26 cellular contexts compared by ENCODE assay signal in the genomic region with DNA sequence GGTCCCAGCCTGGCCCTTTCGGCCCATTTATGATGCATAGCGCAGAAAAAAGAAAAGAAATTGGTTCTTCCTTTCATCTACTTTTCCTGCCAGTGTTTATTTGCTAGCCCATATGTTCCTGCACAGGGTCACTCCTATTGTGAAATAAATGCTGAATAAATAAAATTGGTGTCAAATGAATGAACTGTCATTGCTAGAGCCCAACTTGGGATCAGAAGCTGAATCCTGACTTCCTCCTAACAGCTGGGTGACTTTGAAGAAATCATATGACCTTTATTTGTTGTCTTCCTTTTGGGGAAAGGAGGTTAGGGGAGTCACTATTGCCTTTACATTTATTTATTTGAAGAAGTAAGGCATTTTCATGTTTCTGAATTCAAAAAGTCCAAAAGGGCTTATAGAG.
"Had no signal": no experiment of that assay in that cellular context is flagged by ENCODE, and none has a peak within 500 bp of the region (broad histone marks: within the 10 kb centered on the region; RNA-seq: fewer than 3 reads in every experiment).

No MANE protein-coding gene starts in this region.

- H3K4me1 ChIP-seq: esophagus muscularis mucosa, pancreas, prostate gland had no signal

- H3K27me3 Mint-ChIP-seq: stimulated activated naive B cell treated with anti-CD40 and anti-IgM and Interleukin-4, amounts not matched to agents 10 μg/mL and 1 μg/mL and 100 μg/mL, for 72 hours had no signal

- H3K4me3 ChIP-seq: esophagus muscularis mucosa, pancreas, prostate gland, smooth muscle cell, tibial nerve had no signal

- H3K9me3 ChIP-seq: esophagus muscularis mucosa, pancreas, prostate gland, tibial nerve had no signal

- H3K9me3 Mint-ChIP-seq: activated CD4-positive, alpha-beta T cell treated with anti-CD3 and anti-CD28 coated beads, Interleukin-2, amount 10 ng/mL, durations not matched to agents 7 days and 5 days; activated naive CD4-positive, alpha-beta T cell treated with anti-CD3 and anti-CD28 coated beads, Interleukin-2, amount 50 U/mL, for 24 hours; activated naive CD8-positive, alpha-beta T cell treated with anti-CD3 and anti-CD28 coated beads, Interleukin-2, amount 50 U/mL, for 24 hours; activated T-helper 2 cell treated with anti-CD3 and anti-CD28 coated beads, Interferon-gamma antibody, Interleukin-2, Interleukin-4, amounts not matched to agents 10 μg/mL and 5 μg/mL and 100 μg/mL, durations not matched to agents 14 hours and 24 hours and 36 hours had no signal

- ATAC-seq: activated CD4-positive, CD25-positive, alpha-beta regulatory T cell treated with anti-CD3 and anti-CD28 coated beads, Interleukin-2, amount 50 U/mL, for 24 hours; activated CD8-positive, alpha-beta memory T cell treated with anti-CD3 and anti-CD28 coated beads, Interleukin-2, amount 10 ng/mL, durations not matched to agents 7 days and 5 days; activated CD8-positive, alpha-beta T cell treated with anti-CD3 and anti-CD28 coated beads, Interleukin-2, amount 10 ng/mL, durations not matched to agents 7 days and 5 days; activated naive CD8-positive, alpha-beta T cell treated with anti-CD3 and anti-CD28 coated beads, Interleukin-2, amount 50 U/mL, for 24 hours; left ventricle myocardium superior; stimulated activated naive B cell treated with anti-CD40 and anti-IgM and Interleukin-4, amounts not matched to agents 10 μg/mL and 1 μg/mL and 100 μg/mL, for 72 hours had no signal

- H3K36me3 Mint-ChIP-seq: activated CD8-positive, alpha-beta memory T cell treated with anti-CD3 and anti-CD28 coated beads, Interleukin-2, amount 10 ng/mL, durations not matched to agents 7 days and 5 days; activated naive CD4-positive, alpha-beta T cell treated with anti-CD3 and anti-CD28 coated beads, Interleukin-2, amount 50 U/mL, for 24 hours had no signal

- H3K27ac ChIP-seq: esophagus muscularis mucosa, pancreas, prostate gland, tibial nerve, WERI-Rb-1 had no signal

- DNase-seq: activated CD4-positive, alpha-beta T cell treated with anti-CD3 and anti-CD28 coated beads, Interleukin-2, amount 10 ng/mL, durations not matched to agents 7 days and 5 days; activated CD8-positive, alpha-beta memory T cell treated with anti-CD3 and anti-CD28 coated beads, Interleukin-2, amount 10 ng/mL, durations not matched to agents 7 days and 5 days; activated CD8-positive, alpha-beta T cell treated with anti-CD3 and anti-CD28 coated beads, Interleukin-2, amount 10 ng/mL, durations not matched to agents 7 days and 5 days; activated naive CD8-positive, alpha-beta T cell treated with anti-CD3 and anti-CD28 coated beads, Interleukin-2, amount 50 U/mL, for 24 hours; activated T-cell treated with anti-CD3 and anti-CD28 coated beads, Interleukin-2, amount 50 U/mL, for 48 hours; amygdala; central memory CD4-positive, alpha-beta T cell; foreskin melanocyte; left ventricle myocardium superior; pancreas; retina; stimulated activated CD4-positive, alpha-beta T cell treated with anti-CD3 and anti-CD28 coated beads, Interleukin-1b, Interleukin-23, amount 100 ng/mL, for 48 hours; stimulated activated CD4-positive, alpha-beta T cell treated with anti-CD3 and anti-CD28 coated beads, Interleukin-4, amount 100 ng/mL, for 4 hours; stimulated activated CD8-positive, alpha-beta memory T cell treated with anti-CD3 and anti-CD28 coated beads, Interleukin-4, amount 100 ng/mL, for 48 hours; stimulated activated naive B cell treated with anti-CD40 and anti-IgM and Interleukin-4, amounts not matched to agents 10 μg/mL and 1 μg/mL and 100 μg/mL, for 72 hours; WERI-Rb-1 had no signal

- H3K4me3 Mint-ChIP-seq: activated CD4-positive, alpha-beta T cell treated with anti-CD3 and anti-CD28 coated beads, Interleukin-2, amount 10 ng/mL, durations not matched to agents 7 days and 5 days; activated CD8-positive, alpha-beta memory T cell treated with anti-CD3 and anti-CD28 coated beads, Interleukin-2, amount 10 ng/mL, durations not matched to agents 7 days and 5 days; activated CD8-positive, alpha-beta T cell treated with anti-CD3 and anti-CD28 coated beads, Interleukin-2, amount 10 ng/mL, durations not matched to agents 7 days and 5 days; activated naive CD4-positive, alpha-beta T cell treated with anti-CD3 and anti-CD28 coated beads, Interleukin-2, amount 50 U/mL, for 24 hours; activated naive CD8-positive, alpha-beta T cell treated with anti-CD3 and anti-CD28 coated beads, Interleukin-2, amount 50 U/mL, for 24 hours; dendritic cell treated with granulocyte-macrophage colony-stimulating factor and Interleukin-4, amounts not matched to agents 40 ng/mL and 50 ng/mL, for 4 days; stimulated activated naive B cell treated with anti-CD40 and anti-IgM and Interleukin-4, amounts not matched to agents 10 μg/mL and 1 μg/mL and 100 μg/mL, for 72 hours had no signal

- H3K36me3 ChIP-seq: esophagus muscularis mucosa, pancreas, prostate gland, tibial nerve, WERI-Rb-1 had no signal

- H3K27ac Mint-ChIP-seq: activated CD4-positive, alpha-beta T cell treated with anti-CD3 and anti-CD28 coated beads, Interleukin-2, amount 10 ng/mL, durations not matched to agents 7 days and 5 days; activated CD8-positive, alpha-beta memory T cell treated with anti-CD3 and anti-CD28 coated beads, Interleukin-2, amount 10 ng/mL, durations not matched to agents 7 days and 5 days; activated CD8-positive, alpha-beta T cell treated with anti-CD3 and anti-CD28 coated beads, Interleukin-2, amount 10 ng/mL, durations not matched to agents 7 days and 5 days; activated naive CD4-positive, alpha-beta T cell treated with anti-CD3 and anti-CD28 coated beads, Interleukin-2, amount 50 U/mL, for 24 hours; activated naive CD8-positive, alpha-beta T cell treated with anti-CD3 and anti-CD28 coated beads, Interleukin-2, amount 50 U/mL, for 24 hours; activated T-helper 2 cell treated with anti-CD3 and anti-CD28 coated beads, Interferon-gamma antibody, Interleukin-2, Interleukin-4, amounts not matched to agents 10 μg/mL and 5 μg/mL and 100 μg/mL, durations not matched to agents 14 hours and 24 hours and 36 hours; dendritic cell treated with granulocyte-macrophage colony-stimulating factor and Interleukin-4, amounts not matched to agents 40 ng/mL and 50 ng/mL, for 4 days had no signal

- FAIRE-seq: islet of Langerhans, pancreas, TTC549 had no signal

- H3K27me3 ChIP-seq: esophagus muscularis mucosa, pancreas, tibial nerve had no signal

- H3K4me2 ChIP-seq: smooth muscle cell had no signal
